16 cellular contexts compared by ENCODE assay signal in genomic region chr5:163941068-163941467, GRCh38.
"Had no signal": no experiment of that assay in that cellular context is flagged by ENCODE, and none has a peak within 500 bp of the region (broad histone marks: within the 10 kb centered on the region; RNA-seq: fewer than 3 reads in every experiment).

No MANE protein-coding gene starts in this region.

- H3K36me3 ChIP-seq: esophagus squamous epithelium, left lung, pancreas, thyroid gland had no signal

- H3K4me1 ChIP-seq: esophagus squamous epithelium, pancreas, thyroid gland had no signal

- H3K4me3 ChIP-seq: esophagus squamous epithelium, left lung, pancreas, thyroid gland had no signal

- ATAC-seq: activated naive CD8-positive, alpha-beta T cell treated with anti-CD3 and anti-CD28 coated beads, Interleukin-2, amount 50 U/mL, for 24 hours; left lung; pancreas; stimulated activated effector memory CD8-positive, alpha-beta T cell treated with anti-CD3 and anti-CD28 coated beads, Interleukin-12 subunit alpha, Interleukin-12 subunit beta, amount 100 ng/mL, for 72 hours had no signal

- H3K9me3 ChIP-seq: esophagus squamous epithelium, left lung, pancreas, thyroid gland had no signal

- H3K27me3 ChIP-seq: esophagus squamous epithelium, left lung, pancreas, thyroid gland had no signal

- H3K27ac ChIP-seq: esophagus squamous epithelium, left lung, pancreas, thyroid gland had no signal

- DNase-seq: activated CD4-positive, alpha-beta T cell treated with anti-CD3 and anti-CD28 coated beads for 1 hour; activated CD4-positive, alpha-beta T cell treated with anti-CD3 and anti-CD28 coated beads, Interleukin-2, amount 50 U/mL, for 48 hours; activated naive CD4-positive, alpha-beta T cell treated with anti-CD3 and anti-CD28 coated beads for 36 hours; activated naive CD8-positive, alpha-beta T cell treated with anti-CD3 and anti-CD28 coated beads, Interleukin-2, amount 50 U/mL, for 24 hours; aorta; cortex of kidney; effector CD8-positive, alpha-beta T cell; esophagus squamous epithelium; hippocampal formation; left lung; mammary epithelial cell; naive B cell; pancreas; stimulated activated CD4-positive, alpha-beta T cell treated with anti-CD3 and anti-CD28 coated beads, Interleukin-2, amount 100 ng/mL, for 24 hours; thyroid gland had no signal
